In the genomic region with DNA sequence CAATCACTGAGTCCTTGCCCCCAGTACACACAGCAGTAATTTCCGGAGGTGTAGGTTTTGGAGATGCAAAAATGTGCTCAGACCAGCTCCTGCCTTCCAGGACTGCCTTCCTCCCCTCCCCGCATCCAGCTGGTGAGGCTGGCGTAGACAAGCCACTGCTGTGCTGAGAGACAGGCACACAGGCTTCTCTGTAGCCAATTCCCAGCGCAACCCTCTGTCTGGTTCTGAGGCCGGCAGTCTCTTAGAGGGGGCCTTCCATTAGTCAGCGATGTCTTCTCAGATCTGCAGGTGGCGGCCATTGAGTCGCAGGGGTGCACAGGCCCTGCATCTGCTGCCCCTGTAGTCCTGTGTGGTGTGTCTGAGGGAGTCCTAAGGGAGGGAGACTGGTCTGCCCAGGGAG, we compare ENCODE assay signal across 13 cellular contexts.
DNase-seq lines count a peak whose midpoint lies in the region; TF ChIP-seq lines count a peak whose summit lies in the region.
"Had no signal": no experiment of that assay in that cellular context is flagged by ENCODE, and none has a peak within 500 bp of the region (broad histone marks: within the 10 kb centered on the region; RNA-seq: fewer than 3 reads in every experiment).

No MANE protein-coding gene starts in this region.

- no peaks in the 10 kb centered on the region for H3K27me3 Mint-ChIP-seq in brain
- H3K27me3 Mint-ChIP-seq in activated T-helper 1 cell treated with anti-CD3 and anti-CD28 coated beads, Interleukin-12 subunit alpha, Interleukin-12 subunit beta, Interleukin-2, Interleukin-4 antibody, amounts not matched to agents 30 ng/mL and 10 ng/mL and 1 ng/mL, durations not matched to agents 14 hours and 24 hours and 36 hours (ENCODE audit: insufficient read depth) = no peaks in the 10 kb centered on the region
- H3K27me3 Mint-ChIP-seq: IgD-negative memory B cell had no signal

- peak overlapping the region in 4 of 5 experiments; percentile 26 to 80 (median 57) for H3K27ac Mint-ChIP-seq in brain
- no peak overlapping the region for H3K27ac Mint-ChIP-seq in activated T-helper 1 cell treated with anti-CD3 and anti-CD28 coated beads, Interleukin-12 subunit alpha, Interleukin-12 subunit beta, Interleukin-2, Interleukin-4 antibody, amounts not matched to agents 30 ng/mL and 10 ng/mL and 1 ng/mL, durations not matched to agents 14 hours and 24 hours and 36 hours
- H3K27ac Mint-ChIP-seq: CD8-positive, alpha-beta T cell; IgD-negative memory B cell had no signal

- peak overlapping the region; percentile 99 for H3K27ac ChIP-seq in C4-2B
- H3K27ac ChIP-seq in osteoblast (ENCODE audit: low read depth, low read length) = no peak overlapping the region
- no peak overlapping the region for H3K27ac ChIP-seq in spleen

- H4K20me1 ChIP-seq in osteoblast (ENCODE audit: insufficient read depth, low read length) = peaks cover 6% of the 10 kb centered on the region

- H3K4me3 ChIP-seq in osteoblast (ENCODE audit: insufficient read depth, low read length) (no peak overlapping the region), spleen (no peak overlapping the region)

- H3K27me3 ChIP-seq in osteoblast (ENCODE audit: insufficient read depth, low read length) (no peaks in the 10 kb centered on the region), spleen (replicated peaks in 1 of 7) (no peaks in the 10 kb centered on the region)

- no peaks in the 10 kb centered on the region for H3K9me3 ChIP-seq in osteoblast (ENCODE audit: low read depth, low read length)
- H3K9me3 ChIP-seq in spleen = no peaks in the 10 kb centered on the region

- no peak overlapping the region for H3K4me2 ChIP-seq in osteoblast (ENCODE audit: insufficient read depth, low read length)

- H3K4me1 ChIP-seq in osteoblast (ENCODE audit: insufficient read depth, low read length) = peaks cover 6% of the 10 kb centered on the region
- peaks cover 0 to 23% (median 13%) of the 10 kb centered on the region in 6 donors for H3K4me1 ChIP-seq in spleen

- 96 to 99% (median 97%) methylated on average over 4 to 8 of the region's 8 CpGs for WGBS in spleen, 5 donors

- H3K9me3 Mint-ChIP-seq in brain = no peaks in the 10 kb centered on the region
- H3K9me3 Mint-ChIP-seq in activated T-helper 1 cell treated with anti-CD3 and anti-CD28 coated beads, Interleukin-12 subunit alpha, Interleukin-12 subunit beta, Interleukin-2, Interleukin-4 antibody, amounts not matched to agents 30 ng/mL and 10 ng/mL and 1 ng/mL, durations not matched to agents 14 hours and 24 hours and 36 hours = no peaks in the 10 kb centered on the region
- H3K9me3 Mint-ChIP-seq: CD8-positive, alpha-beta T cell; IgD-negative memory B cell had no signal

- H3K36me3 ChIP-seq in osteoblast (ENCODE audit: insufficient read depth, low read length) (no peaks in the 10 kb centered on the region), spleen (peaks cover 0 to 48% (median 0%) of the 10 kb centered on the region in 6 donors)

- H3K4me3 Mint-ChIP-seq in brain = no peak overlapping the region
- H3K4me3 Mint-ChIP-seq in activated T-helper 1 cell treated with anti-CD3 and anti-CD28 coated beads, Interleukin-12 subunit alpha, Interleukin-12 subunit beta, Interleukin-2, Interleukin-4 antibody, amounts not matched to agents 30 ng/mL and 10 ng/mL and 1 ng/mL, durations not matched to agents 14 hours and 24 hours and 36 hours = no peak overlapping the region
- H3K4me3 Mint-ChIP-seq: CD8-positive, alpha-beta T cell; IgD-negative memory B cell had no signal

- TF ChIP-seq CTCF in C4-2B (conservative IDR thresholded peaks at IDR 0.05) (no peak), brain (conservative IDR thresholded peaks at IDR 0.05) (no peak), osteoblast (IDR thresholded peaks at IDR 0.05; ENCODE audit: extremely low read depth, low read depth, low read length) (no peak), spleen (IDR thresholded peaks at IDR 0.05 in 8 of 11, conservative IDR thresholded peaks at IDR 0.05 in 3 of 11) (no peak)

- intact Hi-C loops in spleen (cut with DNase I; ENCODE audit: low total_unique reads) = no loop called here
- intact Hi-C loops in activated T-helper 1 cell treated with anti-CD3 and anti-CD28 coated beads, Interleukin-12 subunit alpha, Interleukin-12 subunit beta, Interleukin-2, Interleukin-4 antibody, amounts not matched to agents 30 ng/mL and 10 ng/mL and 1 ng/mL, durations not matched to agents 14 hours and 24 hours and 36 hours (cut with micrococcal nuclease) = no loop called here

- H2AFZ ChIP-seq in osteoblast (ENCODE audit: low read length) = no peak overlapping the region

- peaks cover 69% of the 10 kb centered on the region for H3K4me1 Mint-ChIP-seq in brain
- H3K4me1 Mint-ChIP-seq in activated T-helper 1 cell treated with anti-CD3 and anti-CD28 coated beads, Interleukin-12 subunit alpha, Interleukin-12 subunit beta, Interleukin-2, Interleukin-4 antibody, amounts not matched to agents 30 ng/mL and 10 ng/mL and 1 ng/mL, durations not matched to agents 14 hours and 24 hours and 36 hours (ENCODE audit: low read depth) = no peaks in the 10 kb centered on the region

- peaks cover 7% of the 10 kb centered on the region for H3K36me3 Mint-ChIP-seq in brain
- no peaks in the 10 kb centered on the region for H3K36me3 Mint-ChIP-seq in activated T-helper 1 cell treated with anti-CD3 and anti-CD28 coated beads, Interleukin-12 subunit alpha, Interleukin-12 subunit beta, Interleukin-2, Interleukin-4 antibody, amounts not matched to agents 30 ng/mL and 10 ng/mL and 1 ng/mL, durations not matched to agents 14 hours and 24 hours and 36 hours (ENCODE audit: low read depth)

- TF ChIP-seq POLR2A in spleen (IDR thresholded peaks at IDR 0.05) = no peak

- H3K79me2 ChIP-seq in osteoblast (ENCODE audit: insufficient read depth, low read length) = no peaks in the 10 kb centered on the region

- DNase-seq in osteoblast (ENCODE audit: insufficient read length, low spot score, missing footprints) = peak; percentile 39
- DNase-seq in spleen = peak; percentile 66
- DNase-seq in putamen (ENCODE audit: low spot score) = no peak
- DNase-seq in DMS 273 (lab: John Stamatoyannopoulos, UW; ENCODE audit: unreplicated experiment) = no peak
- DNase-seq in activated T-helper 1 cell treated with anti-CD3 and anti-CD28 coated beads, Interleukin-12 subunit alpha, Interleukin-12 subunit beta, Interleukin-2, Interleukin-4 antibody, amounts not matched to agents 30 ng/mL and 10 ng/mL and 1 ng/mL, durations not matched to agents 14 hours and 24 hours and 36 hours (ENCODE audit: low spot score) = no peak
- DNase-seq: ACHN; CD8-positive, alpha-beta T cell; GOT3; H7; KBM-7 had no signal

Comparison
In these comparisons a context has a peak if more than half of its experiments do, and no peak if none do; other contexts are left out.
1. DNase-seq: peak in osteoblast (single experiment) and spleen (single experiment); none in putamen (single experiment), DMS 273 (single experiment) and activated T-helper 1 cell treated with anti-CD3 and anti-CD28 coated beads, Interleukin-12 subunit alpha, Interleukin-12 subunit beta, Interleukin-2, Interleukin-4 antibody, amounts not matched to agents 30 ng/mL and 10 ng/mL and 1 ng/mL, durations not matched to agents 14 hours and 24 hours and 36 hours (single experiment).